9 cellular contexts compared by ENCODE assay signal in genomic region chr1:51284487-51284954, GRCh38. TPM values are rescaled to one million over a fixed set of nuclear protein-coding genes. Genes with fewer than 3 reads are reported as not detected.
DNase-seq lines count a peak whose midpoint lies in the region; ATAC-seq and TF ChIP-seq lines count a peak whose summit lies in the region.
"Had no signal": no experiment of that assay in that cellular context is flagged by ENCODE, and none has a peak within 500 bp of the region (broad histone marks: within the 10 kb centered on the region; RNA-seq: fewer than 3 reads in every experiment).

No MANE protein-coding gene starts in this region.

- H3K4me3 ChIP-seq in lung = no peak overlapping the region

- peaks cover 0 to 11% of the 10 kb centered on the region in 2 donors for H3K36me3 ChIP-seq in lung (ENCODE audit: control insufficient read depth in 2 of 2, insufficient read depth in 2 of 2, low read length in 2 of 2)

- TF ChIP-seq CTCF in lung (IDR thresholded peaks at IDR 0.05; ENCODE audit: control extremely low read depth, extremely low read depth) = no peak

- H3K27me3 ChIP-seq in lung (ENCODE audit: control insufficient read depth, insufficient read depth) = no peaks in the 10 kb centered on the region

- H3K36me3 Mint-ChIP-seq in activated CD8-positive, alpha-beta memory T cell treated with anti-CD3 and anti-CD28 coated beads, Interleukin-2, amount 10 ng/mL, durations not matched to agents 7 days and 5 days = peaks cover 3% of the 10 kb centered on the region

- peaks cover 0 to 6% of the 10 kb centered on the region in 2 donors for H3K4me1 ChIP-seq in lung (ENCODE audit: control insufficient read depth in 2 of 2, insufficient read depth in 2 of 2, low read length in 2 of 2)

- no peak overlapping the region for H3K4me3 Mint-ChIP-seq in activated CD8-positive, alpha-beta memory T cell treated with anti-CD3 and anti-CD28 coated beads, Interleukin-2, amount 10 ng/mL, durations not matched to agents 7 days and 5 days

- H3K27me3 Mint-ChIP-seq in activated CD8-positive, alpha-beta memory T cell treated with anti-CD3 and anti-CD28 coated beads, Interleukin-2, amount 10 ng/mL, durations not matched to agents 7 days and 5 days = peaks cover 16% of the 10 kb centered on the region

- ATAC-seq in activated CD8-positive, alpha-beta memory T cell treated with anti-CD3 and anti-CD28 coated beads, Interleukin-2, amount 10 ng/mL, durations not matched to agents 7 days and 5 days = peak; percentile 20
- ATAC-seq in HG03095 (IDR thresholded peaks at IDR 0.05; ENCODE audit: unreplicated experiment) = peak; percentile 34
- ATAC-seq in lung (ENCODE audit: insufficient read depth, low FRiP score) = peak; percentile 32

- no peaks in the 10 kb centered on the region for H3K9me3 ChIP-seq in lung (ENCODE audit: control insufficient read depth in 2 of 2, insufficient read depth in 1 of 2, low read length in 1 of 2)

- H3K4me1 Mint-ChIP-seq in activated CD8-positive, alpha-beta memory T cell treated with anti-CD3 and anti-CD28 coated beads, Interleukin-2, amount 10 ng/mL, durations not matched to agents 7 days and 5 days = peaks cover 38% of the 10 kb centered on the region

- CTCF ChIA-PET in activated CD8-positive, alpha-beta memory T cell treated with anti-CD3 and anti-CD28 coated beads, Interleukin-2, amount 10 ng/mL, durations not matched to agents 7 days and 5 days (lab: Charles Lee) = no interaction called here

- H3K27ac Mint-ChIP-seq in activated CD8-positive, alpha-beta memory T cell treated with anti-CD3 and anti-CD28 coated beads, Interleukin-2, amount 10 ng/mL, durations not matched to agents 7 days and 5 days = no peak overlapping the region

- H3K27ac ChIP-seq in lung (ENCODE audit: low read depth in 1 of 2, low read length in 1 of 2) = no peak overlapping the region
- H3K27ac ChIP-seq: C4-2B had no signal

- no peaks in the 10 kb centered on the region for H3K9me3 Mint-ChIP-seq in activated CD8-positive, alpha-beta memory T cell treated with anti-CD3 and anti-CD28 coated beads, Interleukin-2, amount 10 ng/mL, durations not matched to agents 7 days and 5 days (ENCODE audit: low read depth)

- no peak for DNase-seq in activated CD8-positive, alpha-beta memory T cell treated with anti-CD3 and anti-CD28 coated beads, Interleukin-2, amount 10 ng/mL, durations not matched to agents 7 days and 5 days
- DNase-seq in activated CD8-positive, alpha-beta memory T cell treated with anti-CD3 and anti-CD28 coated beads, Interleukin-2, amount 50 U/mL, for 4 hours = no peak
- DNase-seq in OCI-M1 (lab: John Stamatoyannopoulos, UW) = peak; percentile 98
- peak; percentile 56 for DNase-seq in lung (ENCODE audit: low spot score)
- DNase-seq in KG1 (lab: John Stamatoyannopoulos, UW) = no peak
- no peak for DNase-seq in stimulated activated naive CD4-positive, alpha-beta T cell (lab: John Stamatoyannopoulos, UW)
- DNase-seq in NCI-H446 treated with DMSO at 0.1 percent for 48 hours (lab: John Stamatoyannopoulos, UW) = no peak

RNA-seq across cellular contexts. Expression of gene TTC39A, which starts 45.8 kb away (rescaled TPM):
- under 1 TPM in 1 of 2 experiments, not detected in 1; 0.33 TPM for total RNA-seq in activated CD8-positive, alpha-beta memory T cell treated with anti-CD3 and anti-CD28 coated beads, Interleukin-2, amount 10 ng/mL, durations not matched to agents 7 days and 5 days
- total RNA-seq in lung = 10 to 100 TPM; 16.6 to 46.8 TPM
- polyA plus RNA-seq in lung = 10 to 100 TPM; 24.5 to 32.6 TPM

RNA-seq across cellular contexts. Expression of gene RNF11, which starts 48.4 kb away (rescaled TPM):
- total RNA-seq in activated CD8-positive, alpha-beta memory T cell treated with anti-CD3 and anti-CD28 coated beads, Interleukin-2, amount 10 ng/mL, durations not matched to agents 7 days and 5 days = 10 to 100 TPM; 26.4 to 35.5 TPM
- 100 to 1,000 TPM in 1 of 2 donors, 10 to 100 TPM in 1; 79.9 to 149 TPM for total RNA-seq in lung
- 10 to 100 TPM; 36.6 to 62.8 TPM for polyA plus RNA-seq in lung

Comparison
In these comparisons a context has a peak if more than half of its experiments do, and no peak if none do; other contexts are left out.
1. DNase-seq: peak in OCI-M1 (single experiment) and lung (single experiment); none in activated CD8-positive, alpha-beta memory T cell treated with anti-CD3 and anti-CD28 coated beads, Interleukin-2, amount 10 ng/mL, durations not matched to agents 7 days and 5 days (single experiment), activated CD8-positive, alpha-beta memory T cell treated with anti-CD3 and anti-CD28 coated beads, Interleukin-2, amount 50 U/mL, for 4 hours (single experiment), KG1 (single experiment), stimulated activated naive CD4-positive, alpha-beta T cell (0 of 6) and NCI-H446 treated with DMSO at 0.1 percent for 48 hours (single experiment).
2. RNA of gene TTC39A, which starts 45.8 kb away (total RNA-seq): 16.6 to 46.8 TPM in lung; 0.33 TPM in activated CD8-positive, alpha-beta memory T cell treated with anti-CD3 and anti-CD28 coated beads, Interleukin-2, amount 10 ng/mL, durations not matched to agents 7 days and 5 days; every median in the first group is over 10 times any median in the second.
3. Peak in every context shown above with its lines, with median percentiles within 50 percentile points of each other: ATAC-seq.